In genomic region chr17:10743316-10744009, GRCh38 we compare ENCODE assay signal across 15 cellular contexts. TPM values are rescaled to one million over a fixed set of nuclear protein-coding genes. Genes with fewer than 3 reads are reported as not detected.
DNase-seq lines count a peak whose midpoint lies in the region; ATAC-seq, FAIRE-seq and TF ChIP-seq lines count a peak whose summit lies in the region.
"Had no signal": no experiment of that assay in that cellular context is flagged by ENCODE, and none has a peak within 500 bp of the region (broad histone marks: within the 10 kb centered on the region; RNA-seq: fewer than 3 reads in every experiment).

No MANE protein-coding gene starts in this region.

- WGBS in gastroesophageal sphincter (ENCODE audit: low coverage in 1 of 2), 2 donors, result 46 to 63% methylated on average over 5 to 8 of the region's 8 CpGs
- WGBS in pancreas, 2 donors, result 79 to 90% methylated on average over 8 of the region's 8 CpGs

- H3K27ac ChIP-seq in ascending aorta, result peak overlapping the region; percentile 47 to 59
- peak overlapping the region in 3 of 4 donors; percentile 49 to 62 (median 59) for H3K27ac ChIP-seq in gastroesophageal sphincter
- no peak overlapping the region for H3K27ac ChIP-seq in pancreas

- H3K4me1 Mint-ChIP-seq in osteocyte (ENCODE audit: unreplicated experiment), result no peaks in the 10 kb centered on the region
- H3K4me1 Mint-ChIP-seq in activated CD4-positive, alpha-beta T cell treated with anti-CD3 and anti-CD28 coated beads, Interleukin-2, amount 10 ng/mL, durations not matched to agents 24 days and 14 days, result peaks cover 4% of the 10 kb centered on the region

- H3K27me3 ChIP-seq in ascending aorta (no peaks in the 10 kb centered on the region), gastroesophageal sphincter (no peaks in the 10 kb centered on the region), pancreas (no peaks in the 10 kb centered on the region)

- TF ChIP-seq CTCF in AG09319 (IDR thresholded peaks at IDR 0.05; ENCODE audit: low read depth, low read length) (no peak), ascending aorta (IDR thresholded peaks at IDR 0.05) (no peak), gastroesophageal sphincter (IDR thresholded peaks at IDR 0.05) (no peak), pancreas (IDR thresholded peaks at IDR 0.05) (no peak), osteocyte (IDR thresholded peaks at IDR 0.05) (no peak)

- no peaks in the 10 kb centered on the region for H3K9me3 Mint-ChIP-seq in osteocyte (ENCODE audit: unreplicated experiment)
- H3K9me3 Mint-ChIP-seq in activated CD4-positive, alpha-beta T cell treated with anti-CD3 and anti-CD28 coated beads, Interleukin-2, amount 10 ng/mL, durations not matched to agents 24 days and 14 days, result no peaks in the 10 kb centered on the region
- H3K9me3 Mint-ChIP-seq: neural crest cell had no signal

- TF ChIP-seq POLR2A in gastroesophageal sphincter (IDR thresholded peaks at IDR 0.05), result no peak

- peak; percentile 91 for ATAC-seq in gastroesophageal sphincter
- peak in 3 of 4 donors; percentile 13 to 51 (median 32) for ATAC-seq in pancreas
- ATAC-seq in HG03571 (IDR thresholded peaks at IDR 0.05; ENCODE audit: unreplicated experiment), result no peak
- ATAC-seq: GM12878 had no signal

- no peaks in the 10 kb centered on the region for H3K36me3 Mint-ChIP-seq in osteocyte (ENCODE audit: unreplicated experiment)
- H3K36me3 Mint-ChIP-seq in activated CD4-positive, alpha-beta T cell treated with anti-CD3 and anti-CD28 coated beads, Interleukin-2, amount 10 ng/mL, durations not matched to agents 24 days and 14 days (ENCODE audit: low read depth), result no peaks in the 10 kb centered on the region

- H3K4me3 Mint-ChIP-seq in osteocyte (ENCODE audit: unreplicated experiment), result no peak overlapping the region
- no peak overlapping the region for H3K4me3 Mint-ChIP-seq in activated CD4-positive, alpha-beta T cell treated with anti-CD3 and anti-CD28 coated beads, Interleukin-2, amount 10 ng/mL, durations not matched to agents 24 days and 14 days
- H3K4me3 Mint-ChIP-seq: neural crest cell had no signal

- no peak for TF ChIP-seq EP300 in gastroesophageal sphincter (IDR thresholded peaks at IDR 0.05)

- H3K4me3 ChIP-seq in ascending aorta, result no peak overlapping the region
- no peak overlapping the region for H3K4me3 ChIP-seq in gastroesophageal sphincter
- H3K4me3 ChIP-seq in pancreas, result no peak overlapping the region
- H3K4me3 ChIP-seq: GM12878 had no signal

- H3K4me1 ChIP-seq in ascending aorta (no peaks in the 10 kb centered on the region), gastroesophageal sphincter (peaks cover 0 to 19% (median 0%) of the 10 kb centered on the region in 3 donors), pancreas (no peaks in the 10 kb centered on the region)

- H3K9me3 ChIP-seq in ascending aorta (no peaks in the 10 kb centered on the region), gastroesophageal sphincter (no peaks in the 10 kb centered on the region), pancreas (no peaks in the 10 kb centered on the region)

- DNase-seq in AG09319 (ENCODE audit: extremely low read depth, low read depth) (peak; percentile 52), ascending aorta (ENCODE audit: low spot score in 2 of 2) (peak in 1 of 2 donors; percentile 58), pancreas (no peak), NCI-H748 treated with DMSO at 0.1 percent for 48 hours (lab: John Stamatoyannopoulos, UW) (no peak), osteocyte (ENCODE audit: extremely low spot score, unreplicated experiment) (no peak)
- no peak for DNase-seq in activated CD4-positive, alpha-beta T cell treated with anti-CD3 and anti-CD28 coated beads, Interleukin-2, amount 10 ng/mL, durations not matched to agents 24 days and 14 days
- DNase-seq: activated CD8-positive, alpha-beta memory T cell treated with anti-CD3 and anti-CD28 coated beads for 24 hours; AML-193; NCI-H1694 treated with DMSO at 0.1 percent for 48 hours; SIG-M5 had no signal

- no peaks in the 10 kb centered on the region for H3K36me3 ChIP-seq in ascending aorta
- H3K36me3 ChIP-seq in gastroesophageal sphincter, result no peaks in the 10 kb centered on the region
- no peaks in the 10 kb centered on the region for H3K36me3 ChIP-seq in pancreas

- H3K27me3 Mint-ChIP-seq in osteocyte (ENCODE audit: unreplicated experiment), result peaks cover 18% of the 10 kb centered on the region
- H3K27me3 Mint-ChIP-seq in activated CD4-positive, alpha-beta T cell treated with anti-CD3 and anti-CD28 coated beads, Interleukin-2, amount 10 ng/mL, durations not matched to agents 24 days and 14 days, result peaks cover 21% of the 10 kb centered on the region

- no peak for FAIRE-seq in pancreas (lab: Jason Lieb, UNC)
- FAIRE-seq: colon, GM12878 had no signal

- H3K27ac Mint-ChIP-seq in osteocyte (ENCODE audit: unreplicated experiment), result no peak overlapping the region
- no peak overlapping the region for H3K27ac Mint-ChIP-seq in activated CD4-positive, alpha-beta T cell treated with anti-CD3 and anti-CD28 coated beads, Interleukin-2, amount 10 ng/mL, durations not matched to agents 24 days and 14 days

- intact Hi-C loops in ascending aorta (cut with DNase I) (no loop called here), pancreas (cut with DNase I) (no loop called here)
- intact Hi-C loops in activated CD4-positive, alpha-beta T cell treated with anti-CD3 and anti-CD28 coated beads, Interleukin-2, amount 10 ng/mL, durations not matched to agents 24 days and 14 days (cut with micrococcal nuclease), result no loop called here

RNA-seq across cellular contexts. Expression of gene TMEM220, which starts 13.6 kb away (rescaled TPM):
- 0.53 TPM for total RNA-seq in ascending aorta
- 10 to 100 TPM in 3 of 4 donors, 1 to 10 TPM in 1; 9.4 to 18.3 (median 15.6) TPM for total RNA-seq in gastroesophageal sphincter
- 10 to 100 TPM in 1 of 6 donors, 1 to 10 TPM in 5; 3.0 to 12.4 (median 8.2) TPM for total RNA-seq in pancreas
- 1 to 10 TPM; 6.2 to 9.2 TPM for polyA plus RNA-seq in pancreas
- total RNA-seq in osteocyte, result 6.8 and 8.1 TPM in 2 replicates
- 0.56 and 1.3 TPM in 2 replicates for total RNA-seq in activated CD4-positive, alpha-beta T cell treated with anti-CD3 and anti-CD28 coated beads, Interleukin-2, amount 10 ng/mL, durations not matched to agents 24 days and 14 days

RNA-seq across cellular contexts. Expression of gene ADPRM, which starts 46.1 kb away (rescaled TPM):
- total RNA-seq in ascending aorta (not detected), gastroesophageal sphincter (10 to 100 TPM in 2 of 4 donors, 1 to 10 TPM in 2; 8.3 to 13.2 (median 9.5) TPM), pancreas (1 to 10 TPM; 4.1 to 6.9 (median 4.3) TPM), osteocyte (12.7 and 13.1 TPM in 2 replicates)
- 1 to 10 TPM; 6.5 to 6.8 TPM for polyA plus RNA-seq in pancreas
- 10.0 and 11.9 TPM in 2 replicates for total RNA-seq in activated CD4-positive, alpha-beta T cell treated with anti-CD3 and anti-CD28 coated beads, Interleukin-2, amount 10 ng/mL, durations not matched to agents 24 days and 14 days

RNA-seq across cellular contexts. Expression of gene SCO1, which starts 46.1 kb away (rescaled TPM):
- total RNA-seq in ascending aorta (173 TPM), gastroesophageal sphincter (10 to 100 TPM; 15.4 to 29.6 (median 24.1) TPM), pancreas (10 to 100 TPM in 3 of 6 donors, 1 to 10 TPM in 3; 7.0 to 12.4 (median 9.9) TPM), osteocyte (26.8 and 27.4 TPM in 2 replicates)
- 1 to 10 TPM; 3.3 to 8.9 TPM for polyA plus RNA-seq in pancreas
- 43.4 and 44.9 TPM in 2 replicates for total RNA-seq in activated CD4-positive, alpha-beta T cell treated with anti-CD3 and anti-CD28 coated beads, Interleukin-2, amount 10 ng/mL, durations not matched to agents 24 days and 14 days

Comparison
In these comparisons a context has a peak if more than half of its experiments do, and no peak if none do; other contexts are left out.
1. H3K27ac ChIP-seq: peak in ascending aorta (2 of 2) and gastroesophageal sphincter (3 of 4); none in pancreas (0 of 4).